In genomic region chrX:55342533-55343501, GRCh38 we compare ENCODE assay signal across 7 cellular contexts.
DNase-seq lines count a peak whose midpoint lies in the region; ATAC-seq, FAIRE-seq and TF ChIP-seq lines count a peak whose summit lies in the region.

No MANE protein-coding gene starts in this region.

- H3K4me3 ChIP-seq in bronchial epithelial cell (ENCODE audit: low read depth, low read length): no peak overlapping the region

- H3K27ac Mint-ChIP-seq in memory B cell: no peak overlapping the region

- TF ChIP-seq CTCF in bronchial epithelial cell (IDR thresholded peaks at IDR 0.05; ENCODE audit: insufficient read depth, low read length, severe bottlenecking): peak; percentile 66

- peaks cover 6% of the 10 kb centered on the region for H3K4me1 Mint-ChIP-seq in memory B cell

- H3K27me3 ChIP-seq in bronchial epithelial cell (ENCODE audit: control insufficient read depth, insufficient read depth, low read length): no peaks in the 10 kb centered on the region

- peak; percentile 93 for ATAC-seq in GM19043 (IDR thresholded peaks at IDR 0.05; ENCODE audit: low read depth, unreplicated experiment)
- peak; percentile 52 for ATAC-seq in HG03469 (IDR thresholded peaks at IDR 0.05; ENCODE audit: unreplicated experiment)
- ATAC-seq in memory B cell (ENCODE audit: low read depth): peak; percentile 51

- no peaks in the 10 kb centered on the region for H3K9me3 Mint-ChIP-seq in memory B cell

- DNase-seq in EH (ENCODE audit: low read depth) (peak; percentile 23), SKM-1 (lab: John Stamatoyannopoulos, UW; ENCODE audit: unreplicated experiment) (peak; percentile 0), bronchial epithelial cell (ENCODE audit: low read depth) (peak; percentile 82), memory B cell (ENCODE audit: low spot score in 2 of 2) (peak in 1 of 2 donors; percentile 12), 8988T (no peak)

- H3K27me3 Mint-ChIP-seq in memory B cell: peaks cover 5% of the 10 kb centered on the region

- H3K36me3 Mint-ChIP-seq in memory B cell: no peaks in the 10 kb centered on the region

- FAIRE-seq in bronchial epithelial cell (lab: Jason Lieb, UNC): peak; percentile 50

- H3K4me3 Mint-ChIP-seq in memory B cell: peak overlapping the region; percentile 11

- no peaks in the 10 kb centered on the region for H3K36me3 ChIP-seq in bronchial epithelial cell (ENCODE audit: control insufficient read depth, insufficient read depth, low read length)
